ENCODE assay signal across 2 cellular contexts in the genomic region with DNA sequence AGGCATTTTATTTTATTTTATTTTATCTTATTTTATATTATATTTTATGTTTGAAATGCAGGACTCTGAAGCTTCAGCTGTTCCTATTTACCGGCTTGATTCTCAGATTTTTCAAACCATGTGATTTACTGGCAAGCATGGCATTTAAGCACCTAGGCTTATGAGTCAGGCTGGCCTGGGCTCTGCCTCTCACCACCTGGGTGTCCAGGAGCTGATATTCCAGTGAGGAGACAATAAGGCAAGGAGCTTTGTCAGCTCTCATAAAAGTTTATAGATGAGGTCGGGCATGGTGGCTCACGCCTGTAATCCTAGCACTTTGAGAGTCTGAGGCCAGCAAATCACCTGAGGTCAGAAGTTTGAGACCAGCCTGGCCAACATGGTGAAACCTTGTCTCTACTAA.
TF ChIP-seq lines count a peak whose summit lies in the region.

No MANE protein-coding gene starts in this region.

TF ChIP-seq in GM23338, 12 proteins besides CTCF, POLR2A, EP300 and RAD21 (continues in another document):
- TF ChIP-seq, protein P1, sequence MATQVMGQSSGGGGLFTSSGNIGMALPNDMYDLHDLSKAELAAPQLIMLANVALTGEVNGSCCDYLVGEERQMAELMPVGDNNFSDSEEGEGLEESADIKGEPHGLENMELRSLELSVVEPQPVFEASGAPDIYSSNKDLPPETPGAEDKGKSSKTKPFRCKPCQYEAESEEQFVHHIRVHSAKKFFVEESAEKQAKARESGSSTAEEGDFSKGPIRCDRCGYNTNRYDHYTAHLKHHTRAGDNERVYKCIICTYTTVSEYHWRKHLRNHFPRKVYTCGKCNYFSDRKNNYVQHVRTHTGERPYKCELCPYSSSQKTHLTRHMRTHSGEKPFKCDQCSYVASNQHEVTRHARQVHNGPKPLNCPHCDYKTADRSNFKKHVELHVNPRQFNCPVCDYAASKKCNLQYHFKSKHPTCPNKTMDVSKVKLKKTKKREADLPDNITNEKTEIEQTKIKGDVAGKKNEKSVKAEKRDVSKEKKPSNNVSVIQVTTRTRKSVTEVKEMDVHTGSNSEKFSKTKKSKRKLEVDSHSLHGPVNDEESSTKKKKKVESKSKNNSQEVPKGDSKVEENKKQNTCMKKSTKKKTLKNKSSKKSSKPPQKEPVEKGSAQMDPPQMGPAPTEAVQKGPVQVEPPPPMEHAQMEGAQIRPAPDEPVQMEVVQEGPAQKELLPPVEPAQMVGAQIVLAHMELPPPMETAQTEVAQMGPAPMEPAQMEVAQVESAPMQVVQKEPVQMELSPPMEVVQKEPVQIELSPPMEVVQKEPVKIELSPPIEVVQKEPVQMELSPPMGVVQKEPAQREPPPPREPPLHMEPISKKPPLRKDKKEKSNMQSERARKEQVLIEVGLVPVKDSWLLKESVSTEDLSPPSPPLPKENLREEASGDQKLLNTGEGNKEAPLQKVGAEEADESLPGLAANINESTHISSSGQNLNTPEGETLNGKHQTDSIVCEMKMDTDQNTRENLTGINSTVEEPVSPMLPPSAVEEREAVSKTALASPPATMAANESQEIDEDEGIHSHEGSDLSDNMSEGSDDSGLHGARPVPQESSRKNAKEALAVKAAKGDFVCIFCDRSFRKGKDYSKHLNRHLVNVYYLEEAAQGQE (IDR thresholded peaks at IDR 0.05; ENCODE audit: unreplicated experiment), result no peak
- TF ChIP-seq JUNB (IDR thresholded peaks at IDR 0.05; ENCODE audit: unreplicated experiment) (no peak), STAT1 (IDR thresholded peaks at IDR 0.05; ENCODE audit: unreplicated experiment) (no peak), CREB1 (CRISPR knock-in tag; IDR thresholded peaks at IDR 0.05; ENCODE audit: low read depth) (no peak), EZH2 (IDR thresholded peaks at IDR 0.05; ENCODE audit: low read depth, unreplicated experiment) (no peak), EZH2phosphoT487 (IDR thresholded peaks at IDR 0.05; ENCODE audit: unreplicated experiment) (no peak), ZNF331 (CRISPR knock-in tag; IDR thresholded peaks at IDR 0.05; ENCODE audit: low read depth) (no peak), ZNF114 (CRISPR knock-in tag; IDR thresholded peaks at IDR 0.05) (no peak)
- TF ChIP-seq, protein P2, sequence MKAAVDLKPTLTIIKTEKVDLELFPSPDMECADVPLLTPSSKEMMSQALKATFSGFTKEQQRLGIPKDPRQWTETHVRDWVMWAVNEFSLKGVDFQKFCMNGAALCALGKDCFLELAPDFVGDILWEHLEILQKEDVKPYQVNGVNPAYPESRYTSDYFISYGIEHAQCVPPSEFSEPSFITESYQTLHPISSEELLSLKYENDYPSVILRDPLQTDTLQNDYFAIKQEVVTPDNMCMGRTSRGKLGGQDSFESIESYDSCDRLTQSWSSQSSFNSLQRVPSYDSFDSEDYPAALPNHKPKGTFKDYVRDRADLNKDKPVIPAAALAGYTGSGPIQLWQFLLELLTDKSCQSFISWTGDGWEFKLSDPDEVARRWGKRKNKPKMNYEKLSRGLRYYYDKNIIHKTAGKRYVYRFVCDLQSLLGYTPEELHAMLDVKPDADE (IDR thresholded peaks at IDR 0.05), result no peak
- TF ChIP-seq, protein P3, sequence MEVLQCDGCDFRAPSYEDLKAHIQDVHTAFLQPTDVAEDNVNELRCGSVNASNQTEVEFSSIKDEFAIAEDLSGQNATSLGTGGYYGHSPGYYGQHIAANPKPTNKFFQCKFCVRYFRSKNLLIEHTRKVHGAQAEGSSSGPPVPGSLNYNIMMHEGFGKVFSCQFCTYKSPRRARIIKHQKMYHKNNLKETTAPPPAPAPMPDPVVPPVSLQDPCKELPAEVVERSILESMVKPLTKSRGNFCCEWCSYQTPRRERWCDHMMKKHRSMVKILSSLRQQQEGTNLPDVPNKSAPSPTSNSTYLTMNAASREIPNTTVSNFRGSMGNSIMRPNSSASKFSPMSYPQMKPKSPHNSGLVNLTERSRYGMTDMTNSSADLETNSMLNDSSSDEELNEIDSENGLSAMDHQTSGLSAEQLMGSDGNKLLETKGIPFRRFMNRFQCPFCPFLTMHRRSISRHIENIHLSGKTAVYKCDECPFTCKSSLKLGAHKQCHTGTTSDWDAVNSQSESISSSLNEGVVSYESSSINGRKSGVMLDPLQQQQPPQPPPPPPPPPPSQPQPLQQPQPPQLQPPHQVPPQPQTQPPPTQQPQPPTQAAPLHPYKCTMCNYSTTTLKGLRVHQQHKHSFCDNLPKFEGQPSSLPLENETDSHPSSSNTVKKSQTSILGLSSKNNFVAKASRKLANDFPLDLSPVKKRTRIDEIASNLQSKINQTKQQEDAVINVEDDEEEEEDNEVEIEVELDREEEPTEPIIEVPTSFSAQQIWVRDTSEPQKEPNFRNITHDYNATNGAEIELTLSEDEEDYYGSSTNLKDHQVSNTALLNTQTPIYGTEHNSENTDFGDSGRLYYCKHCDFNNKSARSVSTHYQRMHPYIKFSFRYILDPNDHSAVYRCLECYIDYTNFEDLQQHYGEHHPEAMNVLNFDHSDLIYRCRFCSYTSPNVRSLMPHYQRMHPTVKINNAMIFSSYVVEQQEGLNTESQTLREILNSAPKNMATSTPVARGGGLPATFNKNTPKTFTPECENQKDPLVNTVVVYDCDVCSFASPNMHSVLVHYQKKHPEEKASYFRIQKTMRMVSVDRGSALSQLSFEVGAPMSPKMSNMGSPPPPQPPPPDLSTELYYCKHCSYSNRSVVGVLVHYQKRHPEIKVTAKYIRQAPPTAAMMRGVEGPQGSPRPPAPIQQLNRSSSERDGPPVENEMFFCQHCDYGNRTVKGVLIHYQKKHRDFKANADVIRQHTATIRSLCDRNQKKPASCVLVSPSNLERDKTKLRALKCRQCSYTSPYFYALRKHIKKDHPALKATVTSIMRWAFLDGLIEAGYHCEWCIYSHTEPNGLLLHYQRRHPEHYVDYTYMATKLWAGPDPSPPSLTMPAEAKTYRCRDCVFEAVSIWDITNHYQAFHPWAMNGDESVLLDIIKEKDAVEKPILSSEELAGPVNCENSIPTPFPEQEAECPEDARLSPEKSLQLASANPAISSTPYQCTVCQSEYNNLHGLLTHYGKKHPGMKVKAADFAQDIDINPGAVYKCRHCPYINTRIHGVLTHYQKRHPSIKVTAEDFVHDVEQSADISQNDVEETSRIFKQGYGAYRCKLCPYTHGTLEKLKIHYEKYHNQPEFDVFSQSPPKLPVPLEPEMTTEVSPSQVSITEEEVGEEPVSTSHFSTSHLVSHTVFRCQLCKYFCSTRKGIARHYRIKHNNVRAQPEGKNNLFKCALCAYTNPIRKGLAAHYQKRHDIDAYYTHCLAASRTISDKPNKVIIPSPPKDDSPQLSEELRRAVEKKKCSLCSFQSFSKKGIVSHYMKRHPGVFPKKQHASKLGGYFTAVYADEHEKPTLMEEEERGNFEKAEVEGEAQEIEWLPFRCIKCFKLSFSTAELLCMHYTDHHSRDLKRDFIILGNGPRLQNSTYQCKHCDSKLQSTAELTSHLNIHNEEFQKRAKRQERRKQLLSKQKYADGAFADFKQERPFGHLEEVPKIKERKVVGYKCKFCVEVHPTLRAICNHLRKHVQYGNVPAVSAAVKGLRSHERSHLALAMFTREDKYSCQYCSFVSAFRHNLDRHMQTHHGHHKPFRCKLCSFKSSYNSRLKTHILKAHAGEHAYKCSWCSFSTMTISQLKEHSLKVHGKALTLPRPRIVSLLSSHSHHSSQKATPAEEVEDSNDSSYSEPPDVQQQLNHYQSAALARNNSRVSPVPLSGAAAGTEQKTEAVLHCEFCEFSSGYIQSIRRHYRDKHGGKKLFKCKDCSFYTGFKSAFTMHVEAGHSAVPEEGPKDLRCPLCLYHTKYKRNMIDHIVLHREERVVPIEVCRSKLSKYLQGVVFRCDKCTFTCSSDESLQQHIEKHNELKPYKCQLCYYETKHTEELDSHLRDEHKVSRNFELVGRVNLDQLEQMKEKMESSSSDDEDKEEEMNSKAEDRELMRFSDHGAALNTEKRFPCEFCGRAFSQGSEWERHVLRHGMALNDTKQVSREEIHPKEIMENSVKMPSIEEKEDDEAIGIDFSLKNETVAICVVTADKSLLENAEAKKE (CRISPR knock-in tag; IDR thresholded peaks at IDR 0.05), result no peak

TF ChIP-seq in H1, 55 proteins besides CTCF, POLR2A, EP300 and RAD21:
- TF ChIP-seq POLR2AphosphoS5 (IDR thresholded peaks at IDR 0.05; ENCODE audit: low read depth, low read length), result no peak
- no peak for TF ChIP-seq FOSL1 (IDR thresholded peaks at IDR 0.05; ENCODE audit: insufficient read depth, low read depth, low read length)
- TF ChIP-seq BCL11A (IDR thresholded peaks at IDR 0.05; ENCODE audit: low read depth in 2 of 2, low read length in 2 of 2), result no peak
- TF ChIP-seq GABPA (IDR thresholded peaks at IDR 0.05; ENCODE audit: borderline replicate concordance, insufficient read depth, low read length), result no peak
- TF ChIP-seq, protein P4, sequence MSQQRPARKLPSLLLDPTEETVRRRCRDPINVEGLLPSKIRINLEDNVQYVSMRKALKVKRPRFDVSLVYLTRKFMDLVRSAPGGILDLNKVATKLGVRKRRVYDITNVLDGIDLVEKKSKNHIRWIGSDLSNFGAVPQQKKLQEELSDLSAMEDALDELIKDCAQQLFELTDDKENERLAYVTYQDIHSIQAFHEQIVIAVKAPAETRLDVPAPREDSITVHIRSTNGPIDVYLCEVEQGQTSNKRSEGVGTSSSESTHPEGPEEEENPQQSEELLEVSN (IDR thresholded peaks at IDR 0.05), result no peak
TF ChIP-seq in H1: peak in this region for 0.
